Comparison of ENCODE assay signal across 9 cellular contexts in genomic region chrX:65667157-65667502, GRCh38. TPM values are rescaled to one million over a fixed set of nuclear protein-coding genes. Genes with fewer than 3 reads are reported as not detected.
DNase-seq lines count a peak whose midpoint lies in the region; ATAC-seq and TF ChIP-seq lines count a peak whose summit lies in the region.
"Had no signal": no experiment of that assay in that cellular context is flagged by ENCODE, and none has a peak within 500 bp of the region (broad histone marks: within the 10 kb centered on the region; RNA-seq: fewer than 3 reads in every experiment).

No MANE protein-coding gene starts in this region.

- DNase-seq in HT-29 (ENCODE audit: low spot score) (peak; percentile 21), coronary artery (ENCODE audit: low spot score) (no peak), gastrocnemius medialis (no peak), GF-D8 (lab: John Stamatoyannopoulos, UW) (no peak), brain microvascular endothelial cell (no peak)

- no peak for TF ChIP-seq POLR2A in gastrocnemius medialis (IDR thresholded peaks at IDR 0.05)

- peaks cover 4 to 18% of the 10 kb centered on the region in 2 donors for H3K4me1 ChIP-seq in gastrocnemius medialis
- H3K4me1 ChIP-seq: testis had no signal

- H3K4me3 ChIP-seq in coronary artery (peak overlapping the region; percentile 90), gastrocnemius medialis (peak overlapping the region in 3 of 4 donors; percentile 13 to 82 (median 74)), brain microvascular endothelial cell (ENCODE audit: low read depth, low read length) (no peak overlapping the region)

- H3K27me3 ChIP-seq in gastrocnemius medialis (no peaks in the 10 kb centered on the region), brain microvascular endothelial cell (replicated peaks) (no peaks in the 10 kb centered on the region)
- H3K27me3 ChIP-seq: testis had no signal

- peak overlapping the region; percentile 98 to 99 for H3K27ac ChIP-seq in coronary artery
- H3K27ac ChIP-seq in gastrocnemius medialis = peak overlapping the region; percentile 85 to 96 (median 95)
- H3K27ac ChIP-seq in brain microvascular endothelial cell = no peak overlapping the region

- TF ChIP-seq CTCF in coronary artery (IDR thresholded peaks at IDR 0.05) (no peak), gastrocnemius medialis (IDR thresholded peaks at IDR 0.05 in 4 of 5, conservative IDR thresholded peaks at IDR 0.05 in 1 of 5) (no peak), brain microvascular endothelial cell (IDR thresholded peaks at IDR 0.05; ENCODE audit: low read depth, low read length, missing control alignments) (no peak)

- ATAC-seq in GM19328 (IDR thresholded peaks at IDR 0.05; ENCODE audit: unreplicated experiment) = peak; percentile 23
- ATAC-seq in gastrocnemius medialis = peak; percentile 15 to 28
- ATAC-seq in HG03521 (IDR thresholded peaks at IDR 0.05; ENCODE audit: unreplicated experiment) = no peak
- ATAC-seq in GM21619 (IDR thresholded peaks at IDR 0.05; ENCODE audit: unreplicated experiment) = no peak

- intact Hi-C loops in gastrocnemius medialis (cut with DNase I; ENCODE audit: low total_unique reads) = loop anchor here (1.0 kb wide), 1 partner anchor 22 kb away; no protein-coding TSS in a partner anchor

- H3K9me3 ChIP-seq in gastrocnemius medialis = peaks cover 0 to 6% (median 0%) of the 10 kb centered on the region in 3 donors
- H3K9me3 ChIP-seq: testis had no signal

- H3K36me3 ChIP-seq in gastrocnemius medialis (no peaks in the 10 kb centered on the region), brain microvascular endothelial cell (replicated peaks) (no peaks in the 10 kb centered on the region)

- in situ Hi-C loops in gastrocnemius medialis (cut with MboI; ENCODE audit: low sequenced_read_pairs in 4 of 4) = loop anchor here in 1 of 4 donors (25.0 kb wide), 1 partner anchor 155 kb away; no protein-coding TSS in a partner anchor
- in situ Hi-C loops in brain microvascular endothelial cell (cut with HindIII; ENCODE audit: low pct_ligation_motif_present, low sequenced_read_pairs) = no loop called here

RNA-seq across cellular contexts. Expression of gene MSN, which starts 0.3 kb away (rescaled TPM):
- total RNA-seq in HT-29 (2014; rRNA removed; shearing (Covaris generic)) = 108 and 120 TPM in 2 replicates
- 10 to 100 TPM; 39.1 to 69.6 (median 59.6) TPM for total RNA-seq in gastrocnemius medialis

Comparison
In these comparisons a context has a peak if more than half of its experiments do, and no peak if none do; other contexts are left out.
1. ATAC-seq: peak in GM19328 (single experiment) and gastrocnemius medialis (2 of 2); none in HG03521 (single experiment) and GM21619 (single experiment).